In genomic region chr5:75037106-75037505, GRCh38 we compare ENCODE assay signal across 9 cellular contexts. TPM values are rescaled to one million over a fixed set of nuclear protein-coding genes. Genes with fewer than 3 reads are reported as not detected.
DNase-seq lines count a peak whose midpoint lies in the region; ATAC-seq and TF ChIP-seq lines count a peak whose summit lies in the region.
"Had no signal": no experiment of that assay in that cellular context is flagged by ENCODE, and none has a peak within 500 bp of the region (broad histone marks: within the 10 kb centered on the region; RNA-seq: fewer than 3 reads in every experiment).

No MANE protein-coding gene starts in this region.

- no peak for ATAC-seq in naive thymus-derived CD4-positive, alpha-beta T cell
- ATAC-seq in HG03196 (IDR thresholded peaks at IDR 0.05; ENCODE audit: unreplicated experiment), result no peak
- ATAC-seq: stimulated activated memory B cell treated with anti-CD40 and anti-IgM and Interleukin-4, amounts not matched to agents 10 μg/mL and 1 μg/mL and 100 μg/mL, for 72 hours had no signal

- peaks cover 25 to 38% of the 10 kb centered on the region in 2 donors for H3K4me1 ChIP-seq in naive thymus-derived CD4-positive, alpha-beta T cell (ENCODE audit: control insufficient read depth in 2 of 2, insufficient read depth in 2 of 2, low read length in 2 of 2)
- H3K4me1 ChIP-seq in tibial artery, result no peaks in the 10 kb centered on the region

- POLR2A ChIA-PET in BJ (lab: Charles Lee), result no interaction called here
- POLR2A ChIA-PET in naive thymus-derived CD4-positive, alpha-beta T cell (lab: Charles Lee), result interaction anchor here (0.9 to 1.3 kb wide), 3 partner anchors 12 to 107 kb away, joined by 3 to 7 read pairs (median 3); no protein-coding TSS in a partner anchor

- no peak for TF ChIP-seq CTCF in BJ (IDR thresholded peaks at IDR 0.05; ENCODE audit: insufficient read depth, low read depth, low read length)
- TF ChIP-seq CTCF in brain microvascular endothelial cell (IDR thresholded peaks at IDR 0.05; ENCODE audit: low read depth, low read length, missing control alignments), result peak; percentile 11
- no peak for TF ChIP-seq CTCF in tibial artery (IDR thresholded peaks at IDR 0.05)

- in situ Hi-C loops in brain microvascular endothelial cell (cut with HindIII; ENCODE audit: low pct_ligation_motif_present, low sequenced_read_pairs), result no loop called here

- no peaks in the 10 kb centered on the region for H3K27me3 ChIP-seq in BJ (ENCODE audit: control insufficient read depth, insufficient read depth, low read length)
- H3K27me3 ChIP-seq in brain microvascular endothelial cell (replicated peaks), result no peaks in the 10 kb centered on the region
- no peaks in the 10 kb centered on the region for H3K27me3 ChIP-seq in naive thymus-derived CD4-positive, alpha-beta T cell (ENCODE audit: control insufficient read depth in 2 of 2, insufficient read depth in 2 of 2, low read length in 2 of 2)
- no peaks in the 10 kb centered on the region for H3K27me3 ChIP-seq in tibial artery

- H3K36me3 ChIP-seq in BJ (ENCODE audit: control insufficient read depth, insufficient read depth, low read length) (peaks cover 2% of the 10 kb centered on the region; the same call in 1 of the 2 replicates), brain microvascular endothelial cell (replicated peaks) (no peaks in the 10 kb centered on the region), tibial artery (peaks cover 0 to 7% (median 2%) of the 10 kb centered on the region in 3 donors)
- H3K36me3 ChIP-seq in naive thymus-derived CD4-positive, alpha-beta T cell (ENCODE audit: control insufficient read depth in 2 of 3, insufficient read depth in 3 of 3, low read length in 3 of 3), result peaks cover 0 to 7% (median under 1%) of the 10 kb centered on the region in 3 experiments

- H3K4me3 ChIP-seq in BJ (ENCODE audit: low read depth, low read length), result no peak overlapping the region
- H3K4me3 ChIP-seq in brain microvascular endothelial cell (ENCODE audit: low read depth, low read length), result no peak overlapping the region
- H3K4me3 ChIP-seq in naive thymus-derived CD4-positive, alpha-beta T cell (ENCODE audit: low read length), result no peak overlapping the region
- no peak overlapping the region for H3K4me3 ChIP-seq in tibial artery

- intact Hi-C loops in naive thymus-derived CD4-positive, alpha-beta T cell (cut with micrococcal nuclease), result no loop called here
- intact Hi-C loops in tibial artery (cut with DNase I; ENCODE audit: low total_unique reads), result no loop called here

- no peaks in the 10 kb centered on the region for H3K27me3 Mint-ChIP-seq in naive thymus-derived CD4-positive, alpha-beta T cell

- H3K36me3 Mint-ChIP-seq in naive thymus-derived CD4-positive, alpha-beta T cell, result peaks cover 3 to 65% (median 35%) of the 10 kb centered on the region in 5 donors
- H3K36me3 Mint-ChIP-seq: stimulated activated memory B cell treated with anti-CD40 and anti-IgM and Interleukin-4, amounts not matched to agents 10 μg/mL and 1 μg/mL and 100 μg/mL, for 72 hours had no signal

- H3K9me3 ChIP-seq in naive thymus-derived CD4-positive, alpha-beta T cell (ENCODE audit: control insufficient read depth in 2 of 3, low read length in 3 of 3), result no peaks in the 10 kb centered on the region
- H3K9me3 ChIP-seq in tibial artery, result no peaks in the 10 kb centered on the region

- H3K9me3 Mint-ChIP-seq in naive thymus-derived CD4-positive, alpha-beta T cell, result peaks cover 0 to 5% (median 0%) of the 10 kb centered on the region in 11 donors
- H3K9me3 Mint-ChIP-seq: stimulated activated memory B cell treated with anti-CD40 and anti-IgM and Interleukin-4, amounts not matched to agents 10 μg/mL and 1 μg/mL and 100 μg/mL, for 72 hours had no signal

- peak overlapping the region in 3 of 10 donors; percentile 2 to 42 (median 17) for H3K4me3 Mint-ChIP-seq in naive thymus-derived CD4-positive, alpha-beta T cell
- H3K4me3 Mint-ChIP-seq: stimulated activated memory B cell treated with anti-CD40 and anti-IgM and Interleukin-4, amounts not matched to agents 10 μg/mL and 1 μg/mL and 100 μg/mL, for 72 hours had no signal

- peaks cover 23 to 89% (median 83%) of the 10 kb centered on the region in 7 donors for H3K4me1 Mint-ChIP-seq in naive thymus-derived CD4-positive, alpha-beta T cell
- H3K4me1 Mint-ChIP-seq: stimulated activated memory B cell treated with anti-CD40 and anti-IgM and Interleukin-4, amounts not matched to agents 10 μg/mL and 1 μg/mL and 100 μg/mL, for 72 hours had no signal

- peak; percentile 67 for DNase-seq in BJ (ENCODE audit: low read depth)
- DNase-seq in HS-5 (ENCODE audit: low read depth), result peak; percentile 81
- peak; percentile 81 for DNase-seq in brain microvascular endothelial cell
- peak in 1 of 9 donors; percentile 31 for DNase-seq in naive thymus-derived CD4-positive, alpha-beta T cell
- no peak for DNase-seq in tibial artery
- no peak for DNase-seq in cerebellar cortex (ENCODE audit: low spot score)
- DNase-seq in ecto neural progenitor cell (ENCODE audit: low spot score), result no peak

- CTCF ChIA-PET in BJ (lab: Yijun Ruan, JAX), result interaction anchor here (0.6 to 1.4 kb wide), 2 partner anchors 17 to 112 kb away, joined by 3 read pairs; no protein-coding TSS in a partner anchor
- CTCF ChIA-PET in naive thymus-derived CD4-positive, alpha-beta T cell (lab: Charles Lee), result interaction anchor here (1.7 kb wide), 1 partner anchor 14 kb away, joined by 8 read pairs; no protein-coding TSS in a partner anchor

- H3K27ac ChIP-seq in brain microvascular endothelial cell (no peak overlapping the region), tibial artery (no peak overlapping the region)
- H3K27ac ChIP-seq in naive thymus-derived CD4-positive, alpha-beta T cell (ENCODE audit: low read depth, low read length), result no peak overlapping the region

- H3K27ac Mint-ChIP-seq in naive thymus-derived CD4-positive, alpha-beta T cell, result peak overlapping the region in 8 of 9 donors; percentile 29 to 83 (median 50)
- H3K27ac Mint-ChIP-seq: stimulated activated memory B cell treated with anti-CD40 and anti-IgM and Interleukin-4, amounts not matched to agents 10 μg/mL and 1 μg/mL and 100 μg/mL, for 72 hours had no signal

RNA-seq across cellular contexts. Expression of gene GCNT4, which starts 15.3 kb away (rescaled TPM):
- 3.7 and 10.1 TPM in 2 replicates for polyA plus RNA-seq in BJ (2011; rRNA removed)
- 5.1 and 6.5 TPM in 2 replicates for polyA minus RNA-seq in BJ (2011; rRNA and poly(A)+ RNA removed)
- total RNA-seq in naive thymus-derived CD4-positive, alpha-beta T cell, result 10 to 100 TPM in 2 of 5 experiments, 1 to 10 TPM in 3; 1.9 to 36.4 (median 6.9) TPM
- 1 to 10 TPM; 2.3 to 2.9 TPM for polyA plus RNA-seq in naive thymus-derived CD4-positive, alpha-beta T cell

Comparison
In these comparisons a context has a peak if more than half of its experiments do, and no peak if none do; other contexts are left out.
1. DNase-seq: peak in BJ (single experiment), HS-5 (single experiment) and brain microvascular endothelial cell (single experiment); none in tibial artery (0 of 2), cerebellar cortex (single experiment) and ecto neural progenitor cell (single experiment).